ENCODE assay signal across 8 cellular contexts in genomic region chr20:4999788-5000187, GRCh38. TPM values are rescaled to one million over a fixed set of nuclear protein-coding genes. Genes with fewer than 3 reads are reported as not detected.
DNase-seq lines count a peak whose midpoint lies in the region; ATAC-seq and TF ChIP-seq lines count a peak whose summit lies in the region.

No MANE protein-coding gene starts in this region.

- no peaks in the 10 kb centered on the region for H3K9me3 ChIP-seq in neuron (ENCODE audit: low read length)

- TF ChIP-seq CTCF in MCF 10A (IDR thresholded peaks at IDR 0.05; ENCODE audit: unreplicated experiment) (no peak), GM10266 (IDR thresholded peaks at IDR 0.05; ENCODE audit: control insufficient read depth, insufficient read depth, low read depth, missing control alignments) (no peak)

- H3K36me3 ChIP-seq in neuron (ENCODE audit: insufficient read depth, low read length): no peaks in the 10 kb centered on the region

- H3K4me3 Mint-ChIP-seq in MCF 10A (ENCODE audit: unreplicated experiment): peak overlapping the region; percentile 85

- no peaks in the 10 kb centered on the region for H3K9me3 Mint-ChIP-seq in MCF 10A (ENCODE audit: unreplicated experiment)

- H2AFZ ChIP-seq in neuron (ENCODE audit: low read depth, low read length): no peak overlapping the region

- CTCF ChIA-PET in MCF 10A (lab: Yijun Ruan, JAX): interaction anchor here (0.6 to 3.1 kb wide), 8 partner anchors 10 to 112 kb away, joined by 3 to 23 read pairs (median 4); no protein-coding TSS in a partner anchor

- H3K27me3 ChIP-seq in neuron (ENCODE audit: insufficient read depth, low read length): no peaks in the 10 kb centered on the region

- POLR2A ChIA-PET in MCF 10A (lab: Yijun Ruan, JAX): interaction anchor here (1.2 to 3.9 kb wide), 9 partner anchors 9 to 120 kb away, joined by 3 to 19 read pairs (median 6); partner anchors contain the start of gene PCNA

- peaks cover 9% of the 10 kb centered on the region for H3K36me3 Mint-ChIP-seq in MCF 10A (ENCODE audit: insufficient read depth, unreplicated experiment)

- H3K4me1 ChIP-seq in neuron (ENCODE audit: insufficient read depth, low read length): peaks cover 20% of the 10 kb centered on the region

- DNase-seq in DMS53 treated with DMSO at 0.1 percent for 48 hours (lab: John Stamatoyannopoulos, UW; ENCODE audit: unreplicated experiment) (peak; percentile 55), NCI-H2029 (lab: John Stamatoyannopoulos, UW) (peak; percentile 70), MCF 10A (ENCODE audit: unreplicated experiment) (no peak), medulla oblongata (ENCODE audit: extremely low spot score) (no peak), GM10266 (ENCODE audit: extremely low spot score) (no peak)

- H3K4me3 ChIP-seq in neuron (ENCODE audit: low read length): peak overlapping the region; percentile 64

- H3K27me3 Mint-ChIP-seq in MCF 10A (ENCODE audit: insufficient read depth, unreplicated experiment): no peaks in the 10 kb centered on the region

- H3K4me1 Mint-ChIP-seq in MCF 10A (ENCODE audit: insufficient read depth, unreplicated experiment): peaks cover 20% of the 10 kb centered on the region

- H3K27ac Mint-ChIP-seq in MCF 10A (ENCODE audit: low read depth, unreplicated experiment): peak overlapping the region; percentile 81

- intact Hi-C loops in MCF 10A (cut with micrococcal nuclease): loop anchor here (10.0 kb wide), 2 partner anchors 65 to 105 kb away; no protein-coding TSS in a partner anchor

- ATAC-seq in GM19328 (IDR thresholded peaks at IDR 0.05; ENCODE audit: unreplicated experiment): no peak
- ATAC-seq in HG02870 (IDR thresholded peaks at IDR 0.05; ENCODE audit: unreplicated experiment): no peak

- BruUV-seq in MCF 10A (replicated peaks; lab: Mats Ljungman, UMichigan): TSS peak; percentile 38

RNA-seq across cellular contexts. Expression of gene SLC23A2, which starts 1.5 kb away (rescaled TPM):
- 24.0 and 26.5 TPM in 2 replicates for total RNA-seq in MCF 10A (2022)

Comparison
In these comparisons a context has a peak if more than half of its experiments do, and no peak if none do; other contexts are left out.
1. DNase-seq: peak in DMS53 treated with DMSO at 0.1 percent for 48 hours (single experiment) and NCI-H2029 (single experiment); none in MCF 10A (single experiment), medulla oblongata (single experiment) and GM10266 (single experiment).